17 cellular contexts compared by ENCODE assay signal in genomic region chr19:41999878-42000208, GRCh38. TPM values are rescaled to one million over a fixed set of nuclear protein-coding genes. Genes with fewer than 3 reads are reported as not detected.
"Had no signal": no experiment of that assay in that cellular context is flagged by ENCODE, and none has a peak within 500 bp of the region (broad histone marks: within the 10 kb centered on the region; RNA-seq: fewer than 3 reads in every experiment).

No MANE protein-coding gene starts in this region.

- H3K9me3 ChIP-seq: gastroesophageal sphincter, heart right ventricle, left lung, mucosa of descending colon, tibial artery had no signal

- H3K9me3 Mint-ChIP-seq: activated naive CD8-positive, alpha-beta T cell treated with anti-CD3 and anti-CD28 coated beads, Interleukin-2, amount 10 ng/mL, durations not matched to agents 7 days and 5 days; stimulated activated memory B cell treated with anti-CD40 and anti-IgM and Interleukin-4, amounts not matched to agents 10 μg/mL and 1 μg/mL and 100 μg/mL, for 72 hours had no signal

- H3K27ac ChIP-seq: gastroesophageal sphincter, heart right ventricle, left lung, tibial artery had no signal

- H3K4me3 ChIP-seq: gastroesophageal sphincter, heart right ventricle, left lung, mucosa of descending colon, tibial artery had no signal

- H3K36me3 Mint-ChIP-seq: activated naive CD8-positive, alpha-beta T cell treated with anti-CD3 and anti-CD28 coated beads, Interleukin-2, amount 10 ng/mL, durations not matched to agents 7 days and 5 days; stimulated activated memory B cell treated with anti-CD40 and anti-IgM and Interleukin-4, amounts not matched to agents 10 μg/mL and 1 μg/mL and 100 μg/mL, for 72 hours had no signal

- DNase-seq: activated CD4-positive, CD25-positive, alpha-beta regulatory T cell treated with anti-CD3 and anti-CD28 coated beads, Interleukin-2, amount 50 U/mL, for 72 hours; activated CD8-positive, alpha-beta memory T cell treated with anti-CD3 and anti-CD28 coated beads for 24 hours; activated naive CD8-positive, alpha-beta T cell treated with anti-CD3 and anti-CD28 coated beads, Interleukin-2, amount 10 ng/mL, durations not matched to agents 7 days and 5 days; cerebellar nuclear complex; effector CD4-positive, alpha-beta T cell; heart right ventricle; naive B cell; stimulated activated CD4-positive, alpha-beta T cell treated with anti-CD3 and anti-CD28 coated beads, Interleukin-4, amount 100 ng/mL, for 24 hours; T1000; tibial artery had no signal

- H3K79me2 ChIP-seq: parathyroid adenoma had no signal

- H3K9ac ChIP-seq: parathyroid adenoma had no signal

- H3K27ac Mint-ChIP-seq: activated naive CD8-positive, alpha-beta T cell treated with anti-CD3 and anti-CD28 coated beads, Interleukin-2, amount 10 ng/mL, durations not matched to agents 7 days and 5 days; memory B cell; stimulated activated memory B cell treated with anti-CD40 and anti-IgM and Interleukin-4, amounts not matched to agents 10 μg/mL and 1 μg/mL and 100 μg/mL, for 72 hours had no signal

- H3K36me3 ChIP-seq: heart right ventricle, left lung had no signal

RNA-seq across cellular contexts. Expression of gene ATP1A3, which starts 5.8 kb away (rescaled TPM):
- total RNA-seq: kidney epithelial cell, left lung had no signal
